Comparison of ENCODE assay signal across 8 cellular contexts in genomic region chr12:6607751-6608591, GRCh38. TPM values are rescaled to one million over a fixed set of nuclear protein-coding genes. Genes with fewer than 3 reads are reported as not detected.
DNase-seq lines count a peak whose midpoint lies in the region; ATAC-seq and TF ChIP-seq lines count a peak whose summit lies in the region.

No MANE protein-coding gene starts in this region.

- H2AFZ ChIP-seq in OCI-LY3 (ENCODE audit: low read depth, low read length): peak overlapping the region; percentile 66; the same call in 1 of the 2 replicates

- TF ChIP-seq CTCF in OCI-LY3 (IDR thresholded peaks at IDR 0.05; ENCODE audit: low read depth, low read length): no peak
- no peak for TF ChIP-seq CTCF in fibroblast of the aortic adventitia (IDR thresholded peaks at IDR 0.05; ENCODE audit: insufficient read depth, low read length)
- no peak for TF ChIP-seq CTCF in prostate gland (IDR thresholded peaks at IDR 0.05)
- TF ChIP-seq CTCF in mesothelial cell of epicardium (IDR thresholded peaks at IDR 0.05; ENCODE audit: unreplicated experiment): no peak

- H3K9me3 Mint-ChIP-seq in activated T-cell treated with anti-CD3 and anti-CD28 coated beads, Interleukin-2, amount 50 U/mL, for 4 hours: no peaks in the 10 kb centered on the region
- no peaks in the 10 kb centered on the region for H3K9me3 Mint-ChIP-seq in mesothelial cell of epicardium

- H3K4me2 ChIP-seq in OCI-LY3 (ENCODE audit: low read length): peak overlapping the region; percentile 98

- H3K4me3 Mint-ChIP-seq in activated T-cell treated with anti-CD3 and anti-CD28 coated beads, Interleukin-2, amount 50 U/mL, for 4 hours: no peak overlapping the region
- H3K4me3 Mint-ChIP-seq in mesothelial cell of epicardium: no peak overlapping the region

- peaks cover 35% of the 10 kb centered on the region for H3K4me1 ChIP-seq in OCI-LY3 (ENCODE audit: low read length)
- H3K4me1 ChIP-seq in prostate gland (replicated peaks): peaks cover 31% of the 10 kb centered on the region

- no peak for DNase-seq in Right ventricle myocardium inferior (ENCODE audit: missing footprints)
- DNase-seq in Right ventricle myocardium superior: no peak
- peak; percentile 60 for DNase-seq in LHCN-M2 (ENCODE audit: low read depth)
- DNase-seq in activated T-cell treated with anti-CD3 and anti-CD28 coated beads, Interleukin-2, amount 50 U/mL, for 4 hours: peak; percentile 46
- peak; percentile 46 for DNase-seq in fibroblast of the aortic adventitia (ENCODE audit: low read depth)
- no peak for DNase-seq in prostate gland (ENCODE audit: low spot score)
- DNase-seq in mesothelial cell of epicardium (ENCODE audit: low spot score in 2 of 2, unreplicated experiment in 2 of 2): no peak

- peaks cover 35% of the 10 kb centered on the region for H3K79me2 ChIP-seq in OCI-LY3 (ENCODE audit: low read length)

- peaks cover 21% of the 10 kb centered on the region for H3K36me3 Mint-ChIP-seq in activated T-cell treated with anti-CD3 and anti-CD28 coated beads, Interleukin-2, amount 50 U/mL, for 4 hours (ENCODE audit: insufficient read depth)
- peaks cover 4% of the 10 kb centered on the region for H3K36me3 Mint-ChIP-seq in mesothelial cell of epicardium

- H3K4me3 ChIP-seq in OCI-LY3 (ENCODE audit: low read length) (0 out of 2 replicates have a peak overlapping the region, but pooled peaks have one; percentile 40), fibroblast of the aortic adventitia (ENCODE audit: low read depth, low read length) (no peak overlapping the region), prostate gland (no peak overlapping the region)

- H4K20me1 ChIP-seq in OCI-LY3 (ENCODE audit: insufficient read depth, low read length): peaks cover 28% of the 10 kb centered on the region

- WGBS in prostate gland: 10% methylated on average over 8 of the region's 8 CpGs

- no peaks in the 10 kb centered on the region for H3K9me3 ChIP-seq in OCI-LY3 (ENCODE audit: insufficient read depth, low read length)
- H3K9me3 ChIP-seq in prostate gland: no peaks in the 10 kb centered on the region

- intact Hi-C loops in Right ventricle myocardium inferior (cut with DNase I): loop anchor here (5.0 kb wide), 1 partner anchor 41 kb away; the partner anchor contains the start of gene NOP2
- intact Hi-C loops in Right ventricle myocardium superior (cut with DNase I): no loop called here
- intact Hi-C loops in prostate gland (cut with DNase I): loop anchor here (5.0 kb wide), 1 partner anchor 41 kb away; the partner anchor contains the start of gene NOP2

- H3K27me3 Mint-ChIP-seq in activated T-cell treated with anti-CD3 and anti-CD28 coated beads, Interleukin-2, amount 50 U/mL, for 4 hours (ENCODE audit: low read depth): no peaks in the 10 kb centered on the region
- H3K27me3 Mint-ChIP-seq in mesothelial cell of epicardium (ENCODE audit: low read depth): no peaks in the 10 kb centered on the region

- ATAC-seq in Right ventricle myocardium inferior: peak; percentile 9
- no peak for ATAC-seq in Right ventricle myocardium superior (ENCODE audit: poor library complexity)
- peak; percentile 27 to 35 for ATAC-seq in activated T-cell treated with anti-CD3 and anti-CD28 coated beads, Interleukin-2, amount 50 U/mL, for 4 hours

- no peak overlapping the region for H3K27ac Mint-ChIP-seq in mesothelial cell of epicardium

- no peak overlapping the region for H3K9ac ChIP-seq in OCI-LY3 (ENCODE audit: low read length)

- H3K27me3 ChIP-seq in OCI-LY3 (ENCODE audit: low read depth, low read length) (no peaks in the 10 kb centered on the region), prostate gland (replicated peaks; ENCODE audit: insufficient read depth) (no peaks in the 10 kb centered on the region)

- no peak for TF ChIP-seq POLR2A in prostate gland (IDR thresholded peaks at IDR 0.05)

- H3K36me3 ChIP-seq in OCI-LY3 (replicated peaks; ENCODE audit: low read depth, low read length) (peaks cover 27% of the 10 kb centered on the region), prostate gland (no peaks in the 10 kb centered on the region)

- H3K4me1 Mint-ChIP-seq in activated T-cell treated with anti-CD3 and anti-CD28 coated beads, Interleukin-2, amount 50 U/mL, for 4 hours (ENCODE audit: low read depth): peaks cover 50% of the 10 kb centered on the region
- H3K4me1 Mint-ChIP-seq in mesothelial cell of epicardium: peaks cover 52% of the 10 kb centered on the region

- H3K27ac ChIP-seq in OCI-LY3 (ENCODE audit: low read length): no peak overlapping the region; the same call in 1 of the 2 replicates
- peak overlapping the region; percentile 66 to 96 for H3K27ac ChIP-seq in prostate gland

RNA-seq across cellular contexts. Expression of gene CHD4, which starts 0.8 kb away (rescaled TPM):
- 165 TPM for total RNA-seq in Right ventricle myocardium inferior
- 142 TPM for total RNA-seq in Right ventricle myocardium superior
- total RNA-seq in LHCN-M2 (2014; rRNA removed): 200 and 240 TPM in 2 replicates
- polyA plus RNA-seq in LHCN-M2 (2012): 106 TPM
- total RNA-seq in activated T-cell treated with anti-CD3 and anti-CD28 coated beads, Interleukin-2, amount 50 U/mL, for 4 hours: 100 to 1,000 TPM; 311 to 336 (median 332) TPM
- 161 and 462 TPM in 2 replicates for total RNA-seq in fibroblast of the aortic adventitia (ENCODE audit: low replicate concordance)
- total RNA-seq in prostate gland: 100 to 1,000 TPM; 124 to 240 TPM
- total RNA-seq in mesothelial cell of epicardium: 332 to 358 TPM (median 332 TPM) in 3 replicates

RNA-seq across cellular contexts. Expression of gene LPAR5, which starts 27.8 kb away (rescaled TPM):
- total RNA-seq in Right ventricle myocardium inferior: 7.5 TPM
- total RNA-seq in Right ventricle myocardium superior: 7.3 TPM
- not detected in 2 replicates for total RNA-seq in LHCN-M2 (2014; rRNA removed)
- not detected for polyA plus RNA-seq in LHCN-M2 (2012)
- 1 to 10 TPM; 3.8 to 5.5 (median 5.1) TPM for total RNA-seq in activated T-cell treated with anti-CD3 and anti-CD28 coated beads, Interleukin-2, amount 50 U/mL, for 4 hours
- not detected in 2 replicates for total RNA-seq in fibroblast of the aortic adventitia (ENCODE audit: low replicate concordance)
- 1 to 10 TPM in 1 of 2 donors, under 1 TPM in 1; 0.59 to 1.9 TPM for total RNA-seq in prostate gland
- total RNA-seq in mesothelial cell of epicardium: 1.3 to 1.7 TPM (median 1.3 TPM) in 3 replicates

RNA-seq across cellular contexts. Expression of gene ACRBP, which starts 39.3 kb away (rescaled TPM):
- 1.2 TPM for total RNA-seq in Right ventricle myocardium inferior
- total RNA-seq in Right ventricle myocardium superior: 0.51 TPM
- 0.32 TPM in 1 of 2 replicates, not detected in the other for total RNA-seq in LHCN-M2 (2014; rRNA removed)
- not detected for polyA plus RNA-seq in LHCN-M2 (2012)
- 1 to 10 TPM in 1 of 3 donors, under 1 TPM in 2; 0.65 to 1.3 (median 0.71) TPM for total RNA-seq in activated T-cell treated with anti-CD3 and anti-CD28 coated beads, Interleukin-2, amount 50 U/mL, for 4 hours
- 0.36 and 0.49 TPM in 2 replicates for total RNA-seq in fibroblast of the aortic adventitia (ENCODE audit: low replicate concordance)
- 10 to 100 TPM in 1 of 2 donors, 1 to 10 TPM in 1; 2.3 to 49.6 TPM for total RNA-seq in prostate gland
- total RNA-seq in mesothelial cell of epicardium: 2.7 to 3.7 TPM (median 3.5 TPM) in 3 replicates

RNA-seq across cellular contexts. Expression of gene NOP2, which starts 39.9 kb away (rescaled TPM):
- total RNA-seq in Right ventricle myocardium inferior: 16.2 TPM
- 14.8 TPM for total RNA-seq in Right ventricle myocardium superior
- 88.9 and 101 TPM in 2 replicates for total RNA-seq in LHCN-M2 (2014; rRNA removed)
- 27.3 TPM for polyA plus RNA-seq in LHCN-M2 (2012)
- total RNA-seq in activated T-cell treated with anti-CD3 and anti-CD28 coated beads, Interleukin-2, amount 50 U/mL, for 4 hours: 100 to 1,000 TPM; 267 to 300 (median 270) TPM
- total RNA-seq in fibroblast of the aortic adventitia (ENCODE audit: low replicate concordance): 24.0 and 54.6 TPM in 2 replicates
- total RNA-seq in prostate gland: 10 to 100 TPM; 14.5 to 42.9 TPM
- total RNA-seq in mesothelial cell of epicardium: 51.8 to 58.6 TPM (median 56.6 TPM) in 3 replicates

RNA-seq across cellular contexts. Expression of gene IFFO1, which starts 52.1 kb away (rescaled TPM):
- total RNA-seq in Right ventricle myocardium inferior: 15.9 TPM
- total RNA-seq in Right ventricle myocardium superior: 14.1 TPM
- 105 and 121 TPM in 2 replicates for total RNA-seq in LHCN-M2 (2014; rRNA removed)
- 64.6 TPM for polyA plus RNA-seq in LHCN-M2 (2012)
- total RNA-seq in activated T-cell treated with anti-CD3 and anti-CD28 coated beads, Interleukin-2, amount 50 U/mL, for 4 hours: 10 to 100 TPM in 1 of 3 donors, 1 to 10 TPM in 2; 8.5 to 10.2 (median 9.8) TPM
- 12.7 and 17.2 TPM in 2 replicates for total RNA-seq in fibroblast of the aortic adventitia (ENCODE audit: low replicate concordance)
- 10 to 100 TPM in 1 of 2 donors, 1 to 10 TPM in 1; 4.8 to 22.9 TPM for total RNA-seq in prostate gland
- 14.8 to 16.1 TPM (median 14.8 TPM) in 3 replicates for total RNA-seq in mesothelial cell of epicardium

Comparison
In these comparisons a context has a peak if more than half of its experiments do, and no peak if none do; other contexts are left out.
1. DNase-seq: peak in LHCN-M2 (single experiment), activated T-cell treated with anti-CD3 and anti-CD28 coated beads, Interleukin-2, amount 50 U/mL, for 4 hours (single experiment) and fibroblast of the aortic adventitia (single experiment); none in Right ventricle myocardium inferior (single experiment), Right ventricle myocardium superior (single experiment), prostate gland (single experiment) and mesothelial cell of epicardium (0 of 2).